8 cellular contexts compared by ENCODE assay signal in genomic region chr6:112043032-112044007, GRCh38. TPM values are rescaled to one million over a fixed set of nuclear protein-coding genes. Genes with fewer than 3 reads are reported as not detected.
DNase-seq lines count a peak whose midpoint lies in the region; ATAC-seq and TF ChIP-seq lines count a peak whose summit lies in the region.

No MANE protein-coding gene starts in this region.

- H3K36me3 ChIP-seq in BJ (ENCODE audit: control insufficient read depth, insufficient read depth, low read length) = no peaks in the 10 kb centered on the region

- H3K27ac ChIP-seq in coronary artery = peak overlapping the region; percentile 69 to 79

- H3K27me3 ChIP-seq in BJ (ENCODE audit: control insufficient read depth, insufficient read depth, low read length) = no peaks in the 10 kb centered on the region

- peak; percentile 88 for ATAC-seq in GM19328 (IDR thresholded peaks at IDR 0.05; ENCODE audit: unreplicated experiment)
- peak; percentile 85 for ATAC-seq in HG03469 (IDR thresholded peaks at IDR 0.05; ENCODE audit: unreplicated experiment)

- H3K4me3 ChIP-seq in BJ (ENCODE audit: low read depth, low read length) (peak overlapping the region; percentile 61), coronary artery (peak overlapping the region; percentile 68)

- POLR2A ChIA-PET in BJ (lab: Charles Lee) = interaction anchor here (0.5 kb wide), 1 partner anchor 334 kb away, joined by 3 read pairs; no protein-coding TSS in a partner anchor

- TF ChIP-seq CTCF in BJ (IDR thresholded peaks at IDR 0.05; ENCODE audit: insufficient read depth, low read depth, low read length) (peak; percentile 99), coronary artery (IDR thresholded peaks at IDR 0.05) (peak; percentile 89)

- no peak for DNase-seq in BJ (ENCODE audit: low read depth)
- DNase-seq in NCI-H524 treated with DMSO at 0.1 percent for 48 hours (lab: John Stamatoyannopoulos, UW) = peak; percentile 73
- peak; percentile 96 for DNase-seq in activated CD4-positive, alpha-beta T cell treated with anti-CD3 and anti-CD28 coated beads for 48 hours
- peak; percentile 87 for DNase-seq in coronary artery (ENCODE audit: low spot score)
- peak; percentile 97 for DNase-seq in left kidney (ENCODE audit: low read depth, low spot score)
- DNase-seq in stimulated activated CD4-positive, alpha-beta T cell treated with anti-CD3 and anti-CD28 coated beads, Interleukin-1b, Interleukin-23, amount 100 ng/mL, for 48 hours = peak; percentile 94

- CTCF ChIA-PET in BJ (lab: Yijun Ruan, JAX) = interaction anchor here (0.6 to 6.3 kb wide), 32 partner anchors 9 to 785 kb away, joined by 3 to 82 read pairs (median 4); partner anchors contain the start of genes FYN and TRAF3IP2

RNA-seq across cellular contexts. Expression of gene CCN6, which starts 10.6 kb away (rescaled TPM):
- 0.07 TPM in 1 of 2 replicates, not detected in the other for polyA plus RNA-seq in BJ (2011; rRNA removed)
- not detected in 2 replicates for polyA minus RNA-seq in BJ (2011; rRNA and poly(A)+ RNA removed)

RNA-seq across cellular contexts. Expression of gene TUBE1, which starts 44.0 kb away (rescaled TPM):
- 16.6 and 36.1 TPM in 2 replicates for polyA plus RNA-seq in BJ (2011; rRNA removed)
- polyA minus RNA-seq in BJ (2011; rRNA and poly(A)+ RNA removed) = 13.8 and 13.9 TPM in 2 replicates

RNA-seq across cellular contexts. Expression of gene FAM229B, which starts 44.1 kb away (rescaled TPM):
- polyA plus RNA-seq in BJ (2011; rRNA removed) = 26.8 and 40.7 TPM in 2 replicates
- polyA minus RNA-seq in BJ (2011; rRNA and poly(A)+ RNA removed) = 5.6 and 5.7 TPM in 2 replicates
